Comparison of ENCODE assay signal across 9 cellular contexts in the genomic region with DNA sequence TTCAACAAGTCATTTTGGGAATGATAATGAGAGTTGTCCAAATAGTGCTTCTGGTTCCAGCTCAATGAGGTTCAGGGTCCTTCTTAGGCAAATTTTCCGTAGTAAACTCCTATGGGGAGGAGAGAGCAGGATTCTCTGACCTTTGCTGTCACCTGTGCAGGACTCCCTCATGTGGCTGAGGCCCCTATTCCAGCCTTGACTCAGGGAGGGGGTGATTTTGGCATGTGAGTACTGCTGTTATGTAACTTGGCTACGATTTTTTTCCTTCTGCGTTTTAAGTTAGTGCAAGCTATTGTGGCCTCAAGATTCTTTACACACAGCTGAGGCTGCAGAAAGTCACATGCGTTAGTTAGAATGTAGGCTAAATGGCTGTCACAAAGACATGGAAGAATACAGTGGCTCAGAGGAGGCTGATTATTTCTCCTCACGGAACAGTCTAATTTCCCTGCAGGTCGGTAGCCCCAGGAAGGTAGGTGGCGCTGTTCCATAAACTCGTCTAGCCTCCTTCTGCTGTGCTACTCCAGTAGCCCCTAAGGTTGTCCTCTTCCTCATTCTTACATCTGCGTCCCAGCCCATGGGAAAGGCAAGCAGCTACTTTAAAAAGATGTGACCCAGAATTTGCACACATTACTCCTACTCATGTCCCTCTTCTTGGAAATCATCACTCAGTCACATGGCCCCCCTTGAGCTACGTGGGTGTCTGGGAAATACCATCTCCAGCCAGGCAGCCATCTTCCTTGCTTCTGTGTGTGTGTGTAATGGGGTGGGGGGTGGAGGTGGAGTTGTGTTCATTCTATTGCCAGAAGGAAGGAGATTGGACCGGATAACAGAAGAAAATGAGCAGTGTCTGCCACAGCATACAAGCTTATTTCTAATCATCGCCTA.
DNase-seq lines count a peak whose midpoint lies in the region; ATAC-seq and TF ChIP-seq lines count a peak whose summit lies in the region.
"Had no signal": no experiment of that assay in that cellular context is flagged by ENCODE, and none has a peak within 500 bp of the region (broad histone marks: within the 10 kb centered on the region; RNA-seq: fewer than 3 reads in every experiment).

No MANE protein-coding gene starts in this region.

- POLR2A ChIA-PET in AG04450 (lab: Yijun Ruan, JAX) = interaction anchor here (1.0 to 1.7 kb wide), 3 partner anchors 9 to 787 kb away, joined by 3 to 6 read pairs (median 5); no protein-coding TSS in a partner anchor

- CTCF ChIA-PET in AG04450 (lab: Charles Lee) = interaction anchor here (0.6 to 2.7 kb wide), 10 partner anchors 8 to 461 kb away, joined by 3 to 13 read pairs (median 4); no protein-coding TSS in a partner anchor

- H3K27ac ChIP-seq in AG04450 (ENCODE audit: low read depth, low read length) (peak overlapping the region; percentile 93), SJSA1 (0 out of 2 replicates have a peak overlapping the region, but pooled peaks have one; percentile 18), hepatocyte (peak overlapping the region; percentile 60)

- H3K9me3 ChIP-seq in AG04450 (ENCODE audit: control insufficient read depth, insufficient read depth, low read length) (no peaks in the 10 kb centered on the region; the same call in 1 of the 2 replicates), HAP-1 (no peaks in the 10 kb centered on the region), SJSA1 (replicated peaks) (no peaks in the 10 kb centered on the region), hepatocyte (ENCODE audit: low read depth) (no peaks in the 10 kb centered on the region)

- H3K4me3 ChIP-seq in AG04450 (ENCODE audit: low read depth, low read length) (no peak overlapping the region), HAP-1 (no peak overlapping the region), SJSA1 (no peak overlapping the region), hepatocyte (no peak overlapping the region)

- no peak for ATAC-seq in GM18520 (IDR thresholded peaks at IDR 0.05; ENCODE audit: unreplicated experiment)
- ATAC-seq in GM19395 (IDR thresholded peaks at IDR 0.05; ENCODE audit: unreplicated experiment) = no peak

- no peak for DNase-seq in AG04450 (ENCODE audit: low read depth, low spot score)
- DNase-seq in HAP-1 (ENCODE audit: low spot score in 2 of 2) = peak; percentile 5 to 72
- DNase-seq in SJSA1 (ENCODE audit: low read depth in 1 of 2, low spot score in 2 of 2) = peak in 1 of 2 experiments; percentile 11
- no peak for DNase-seq in hepatocyte (ENCODE audit: low spot score)
- no peak for DNase-seq in NCI-H2107 (lab: John Stamatoyannopoulos, UW)
- DNase-seq in SW 1271 (lab: John Stamatoyannopoulos, UW) = no peak
- DNase-seq: DND-41 had no signal

- no peaks in the 10 kb centered on the region for H3K27me3 ChIP-seq in AG04450 (ENCODE audit: control insufficient read depth, insufficient read depth, low read length)
- H3K27me3 ChIP-seq in HAP-1 (ENCODE audit: low read depth) = no peaks in the 10 kb centered on the region
- no peaks in the 10 kb centered on the region for H3K27me3 ChIP-seq in SJSA1 (replicated peaks)
- H3K27me3 ChIP-seq in hepatocyte = no peaks in the 10 kb centered on the region

- in situ Hi-C loops in HAP-1 (cut with MboI; ENCODE audit: low sequenced_read_pairs) = no loop called here

- H4K20me1 ChIP-seq in hepatocyte (ENCODE audit: insufficient read depth, poor library complexity, severe bottlenecking) = no peaks in the 10 kb centered on the region

- H3K79me2 ChIP-seq in hepatocyte = no peaks in the 10 kb centered on the region

- H3K4me1 ChIP-seq in HAP-1 = no peaks in the 10 kb centered on the region
- H3K4me1 ChIP-seq in SJSA1 (replicated peaks) = peaks cover 22% of the 10 kb centered on the region
- H3K4me1 ChIP-seq in hepatocyte (ENCODE audit: insufficient read depth) = peaks cover 16% of the 10 kb centered on the region

- no peaks in the 10 kb centered on the region for H3K9me2 ChIP-seq in hepatocyte (replicated peaks; ENCODE audit: insufficient read depth)

- H3K4me2 ChIP-seq in hepatocyte = no peak overlapping the region

- peak; percentile 56 for TF ChIP-seq CTCF in AG04450 (IDR thresholded peaks at IDR 0.05; ENCODE audit: low read depth, low read length)
- no peak for TF ChIP-seq CTCF in hepatocyte (IDR thresholded peaks at IDR 0.05; ENCODE audit: poor library complexity)

- H2AFZ ChIP-seq in hepatocyte = no peak overlapping the region

- H3K36me3 ChIP-seq in HAP-1 (replicated peaks) (no peaks in the 10 kb centered on the region), SJSA1 (no peaks in the 10 kb centered on the region), hepatocyte (replicated peaks; ENCODE audit: insufficient read depth, low read depth) (no peaks in the 10 kb centered on the region)

- WGBS in hepatocyte (ENCODE audit: low lambda C conversion rate, missing lambda C conversion rate) = 66% methylated on average over 12 of the region's 12 CpGs

Comparison
In these comparisons a context has a peak if more than half of its experiments do, and no peak if none do; other contexts are left out.
1. DNase-seq: peak in HAP-1 (2 of 2); none in AG04450 (single experiment), hepatocyte (single experiment), NCI-H2107 (single experiment) and SW 1271 (0 of 2).
2. H3K27ac ChIP-seq: peak in every context shown above with its lines; median percentile 93 in AG04450; 60 in hepatocyte; 18 in SJSA1.